In the genomic region with DNA sequence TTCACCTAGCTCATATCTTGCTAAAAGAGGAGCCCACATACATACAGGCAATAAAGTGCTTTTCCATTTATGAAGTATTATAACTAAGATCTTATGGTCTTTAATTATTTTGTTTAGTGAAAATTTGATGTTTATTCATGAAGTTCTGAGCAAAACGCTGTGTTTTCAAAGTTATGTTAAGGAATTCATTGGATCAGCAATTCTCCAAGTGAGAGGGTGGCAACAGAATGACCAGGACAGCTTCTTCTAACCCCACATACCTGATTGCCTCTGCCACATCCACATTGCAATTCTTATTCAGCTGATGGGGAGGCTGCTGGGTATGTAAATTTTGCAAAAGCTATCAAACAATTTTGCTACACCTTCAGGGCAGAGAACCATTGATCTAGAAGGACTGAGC, we compare ENCODE assay signal across 2 cellular contexts.
TF ChIP-seq lines count a peak whose summit lies in the region.

No MANE protein-coding gene starts in this region.

TF ChIP-seq in WTC11, 78 proteins besides CTCF, POLR2A, EP300 and RAD21 (continued from another document):
- TF ChIP-seq NR3C1 (CRISPR knock-in tag; conservative IDR thresholded peaks at IDR 0.05; ENCODE audit: low read depth) (no peak), SMAD4 (CRISPR knock-in tag; IDR thresholded peaks at IDR 0.05) (no peak), ZNF219 (CRISPR knock-in tag; IDR thresholded peaks at IDR 0.05; ENCODE audit: borderline replicate concordance) (no peak), EMX1 (CRISPR knock-in tag; IDR thresholded peaks at IDR 0.05) (no peak), PRDM15 (CRISPR knock-in tag; IDR thresholded peaks at IDR 0.05) (no peak)

TF ChIP-seq in HEK293T, 16 proteins besides CTCF, POLR2A, EP300 and RAD21 (continued from another document):
- TF ChIP-seq PKNOX1 (IDR thresholded peaks at IDR 0.05) = no peak
- no peak for TF ChIP-seq FOXM1 (IDR thresholded peaks at IDR 0.05; ENCODE audit: borderline replicate concordance)
